ENCODE assay signal across 9 cellular contexts in the genomic region with DNA sequence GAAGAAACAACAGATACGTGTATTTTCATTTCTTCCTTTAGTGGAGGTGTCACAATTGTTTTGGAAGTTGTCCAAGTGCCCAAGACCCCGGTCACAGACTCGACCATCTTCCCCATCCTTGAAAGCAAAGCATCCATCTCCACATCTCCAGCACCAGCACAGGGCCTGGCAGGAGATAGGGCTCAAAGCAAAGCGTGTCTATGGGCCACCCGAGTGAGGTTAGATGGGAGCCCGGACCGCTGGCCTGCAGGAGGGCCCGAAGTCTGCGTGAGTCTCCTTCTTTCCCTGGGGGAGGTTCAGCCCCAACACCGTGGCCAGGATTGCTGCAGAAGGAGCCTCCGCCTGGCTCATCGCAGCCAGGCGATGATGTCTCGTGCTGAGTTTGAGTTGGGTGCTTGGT.
"Had no signal": no experiment of that assay in that cellular context is flagged by ENCODE, and none has a peak within 500 bp of the region (broad histone marks: within the 10 kb centered on the region; RNA-seq: fewer than 3 reads in every experiment).

No MANE protein-coding gene starts in this region.

- H3K9me3 ChIP-seq: HAP-1 had no signal

- H3K4me1 ChIP-seq: HAP-1 had no signal

- H3K27ac ChIP-seq: HL-60 had no signal

- H3K36me3 ChIP-seq: HAP-1 had no signal

- H3K4me3 ChIP-seq: GM23338, HAP-1, K562 had no signal

- ATAC-seq: GM23338, HCT116, K562 had no signal

- FAIRE-seq: K562 had no signal

- H3K4me2 ChIP-seq: GM23338 had no signal

- DNase-seq: H7, HFFc6, IMR-90, KG1 had no signal

- H2AFZ ChIP-seq: GM23338 had no signal
